ENCODE assay signal across 1 cellular context in genomic region chr7:23925088-23925487, GRCh38.
TF ChIP-seq lines count a peak whose summit lies in the region.

No MANE protein-coding gene starts in this region.

TF ChIP-seq in SK-N-SH, 30 proteins besides CTCF, POLR2A, EP300 and RAD21 (continued from another document):
- no peak for TF ChIP-seq REST (IDR thresholded peaks at IDR 0.05; ENCODE audit: low read depth, low read length)
- TF ChIP-seq GATA2 (CRISPR knock-in tag; IDR thresholded peaks at IDR 0.05), result no peak
- no peak for TF ChIP-seq USF2 (IDR thresholded peaks at IDR 0.05; ENCODE audit: borderline replicate concordance, low read depth, low read length)
- no peak for TF ChIP-seq NRF1 (IDR thresholded peaks at IDR 0.05; ENCODE audit: low read depth, low read length)
- no peak for TF ChIP-seq IRF3 (IDR thresholded peaks at IDR 0.05; ENCODE audit: low read depth, low read length)
- TF ChIP-seq GABPA (IDR thresholded peaks at IDR 0.05; ENCODE audit: low read depth), result no peak
- peak; percentile 56; the same call in 1 of the 2 replicates for TF ChIP-seq MXI1 (IDR thresholded peaks at IDR 0.05; ENCODE audit: low read depth, low read length)
- TF ChIP-seq RXRA (IDR thresholded peaks at IDR 0.05; ENCODE audit: borderline replicate concordance, low read depth), result no peak
- no peak for TF ChIP-seq CHD2 (IDR thresholded peaks at IDR 0.05; ENCODE audit: low read length, partially characterized antibody)
- no peak for TF ChIP-seq ZBTB33 (IDR thresholded peaks at IDR 0.05; ENCODE audit: borderline replicate concordance, low read depth)
